In the genomic region with DNA sequence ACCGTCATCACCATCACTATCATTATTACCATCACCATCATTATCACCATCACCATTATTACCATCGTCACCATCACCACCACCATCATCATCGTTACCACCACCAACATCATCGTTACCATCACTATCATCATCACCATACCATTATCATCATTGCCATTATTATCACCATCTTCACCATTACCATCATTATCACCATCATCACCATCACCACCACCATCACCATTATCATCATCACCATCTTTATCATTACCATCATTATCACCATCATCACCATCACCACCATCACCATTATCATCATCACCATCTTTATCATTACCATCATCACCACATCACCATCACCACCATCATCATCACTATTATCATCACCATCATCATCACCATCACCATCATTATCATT, we compare ENCODE assay signal across 18 cellular contexts.
DNase-seq lines count a peak whose midpoint lies in the region; ATAC-seq, FAIRE-seq and TF ChIP-seq lines count a peak whose summit lies in the region.
"Had no signal": no experiment of that assay in that cellular context is flagged by ENCODE, and none has a peak within 500 bp of the region (broad histone marks: within the 10 kb centered on the region; RNA-seq: fewer than 3 reads in every experiment).

No MANE protein-coding gene starts in this region.

- H3K4me3 ChIP-seq in HEK293 (ENCODE audit: low read depth, low read length) (no peak overlapping the region), GM12878 (no peak overlapping the region), H1 (ENCODE audit: extremely low read depth in 1 of 4, insufficient read depth in 2 of 4, low read depth in 3 of 4, low read length in 4 of 4) (no peak overlapping the region), GM23338 (no peak overlapping the region)
- H3K4me3 ChIP-seq: GM23248, HAP-1 had no signal

- H3K9me3 ChIP-seq in HEK293 (ENCODE audit: control insufficient read depth, insufficient read depth, low read depth, low read length), result no peaks in the 10 kb centered on the region
- no peaks in the 10 kb centered on the region for H3K9me3 ChIP-seq in GM12878 (replicated peaks; ENCODE audit: control insufficient read depth, insufficient read depth, low read length)
- H3K9me3 ChIP-seq in H1 (ENCODE audit: insufficient read depth in 2 of 2, low read depth in 1 of 2, low read length in 1 of 2), result no peaks in the 10 kb centered on the region
- H3K9me3 ChIP-seq: HAP-1 had no signal

- no peak overlapping the region for H3K4me2 ChIP-seq in GM12878 (ENCODE audit: control insufficient read depth, insufficient read depth)
- no peak overlapping the region for H3K4me2 ChIP-seq in H1 (ENCODE audit: insufficient read depth in 1 of 2, low read depth in 2 of 2, low read length in 2 of 2)
- no peak overlapping the region for H3K4me2 ChIP-seq in GM23338

- peak overlapping the region; percentile 70; the same call in 1 of the 2 replicates for H2AK5ac ChIP-seq in H1 (ENCODE audit: low read depth, low read length)

- no peak overlapping the region for H3K18ac ChIP-seq in H1 (ENCODE audit: extremely low read depth, low read length)

- no peak overlapping the region for H3K14ac ChIP-seq in H1 (ENCODE audit: insufficient read length)

- intact Hi-C loops in GM12878 (cut with micrococcal nuclease; ENCODE audit: unreplicated experiment), result no loop called here

- H3K9me3 Mint-ChIP-seq in GM23338, result peaks cover 3% of the 10 kb centered on the region; the same call in 1 of the 3 replicates
- H3K9me3 Mint-ChIP-seq: CD4-positive, alpha-beta memory T cell had no signal

- H3K23me2 ChIP-seq in H1 (ENCODE audit: low read depth, low read length), result peaks cover 7% of the 10 kb centered on the region; the same call in 1 of the 2 replicates

- 12% methylated on average over 4 of the region's 4 CpGs for WGBS in GM12878 (ENCODE audit: insufficient coverage, insufficient replicate concordance, low lambda C conversion rate, missing lambda C conversion rate)
- WGBS in H1 (ENCODE audit: extremely low coverage in 1 of 2, insufficient coverage in 1 of 2, insufficient read length in 1 of 2, insufficient replicate concordance in 2 of 2, low coverage in 1 of 2, low lambda C conversion rate in 2 of 2, missing lambda C conversion rate in 1 of 2), 2 experiments, result 87 to 100% methylated on average over 1 to 4 of the region's 4 CpGs

- no peaks in the 10 kb centered on the region for H3K27me3 Mint-ChIP-seq in GM23338 (ENCODE audit: insufficient read depth, low read depth, poor library complexity)

- RAD21 ChIA-PET in GM12878 (lab: Charles Lee; ENCODE audit: unreplicated experiment), result no interaction called here

- H3K27me3 ChIP-seq in GM12878 (replicated peaks in 1 of 2; ENCODE audit: control insufficient read depth in 2 of 2, insufficient read depth in 2 of 2, low read length in 1 of 2) (no peaks in the 10 kb centered on the region), H1 (replicated peaks in 1 of 4; ENCODE audit: control insufficient read depth in 3 of 4, extremely low read depth in 1 of 4, insufficient read depth in 3 of 4, low read length in 3 of 4) (no peaks in the 10 kb centered on the region; a peak in 1 of 7 replicates), GM23338 (ENCODE audit: insufficient read depth) (no peaks in the 10 kb centered on the region)

- CTCF ChIA-PET in HEK293 (lab: Yijun Ruan, JAX) (no interaction called here), GM12878 (lab: Yijun Ruan, JAX) (no interaction called here), H1 (lab: Charles Lee; ENCODE audit: partially characterized antibody) (interaction anchor here (0.6 to 1.3 kb wide), 3 partner anchors 12 to 95 kb away, joined by 3 read pairs; no protein-coding TSS in a partner anchor)

- no peak overlapping the region for H4K91ac ChIP-seq in H1 (replicated peaks; ENCODE audit: insufficient read length, low read length)

- H3K4me3 Mint-ChIP-seq in GM23338, result no peak overlapping the region
- H3K4me3 Mint-ChIP-seq: CD4-positive, alpha-beta memory T cell had no signal

- in situ Hi-C loops in GM12878 (cut with MboI), result loop anchor here (10.0 kb wide), 1 partner anchor 917 kb away; no protein-coding TSS in a partner anchor

- no peaks in the 10 kb centered on the region; the same call in 1 of the 2 replicates for H3K79me1 ChIP-seq in H1 (ENCODE audit: low read depth, low read length)

- H2BK120ac ChIP-seq in H1 (replicated peaks; ENCODE audit: low read depth, low read length), result no peak overlapping the region

- H2BK5ac ChIP-seq in H1 (ENCODE audit: low read depth, low read length), result no peak overlapping the region

- TF ChIP-seq POLR2A in GM12878 (IDR thresholded peaks at IDR 0.05; ENCODE audit: low read depth, low read length), result no peak
- TF ChIP-seq POLR2A in H1 (IDR thresholded peaks at IDR 0.05; ENCODE audit: control extremely low read depth in 1 of 2, low read depth in 2 of 2, low read length in 2 of 2), result no peak

- no peak overlapping the region for H4K5ac ChIP-seq in H1 (ENCODE audit: insufficient read length, low read depth, low read length)

- no peaks in the 10 kb centered on the region for H3K9me2 ChIP-seq in GM23338 (ENCODE audit: insufficient read depth)

- BruUV-seq in GM12878 (replicated peaks; lab: Mats Ljungman, UMichigan), result no TSS peak

- POLR2A ChIA-PET in HEK293 (lab: Yijun Ruan, JAX) (no interaction called here), GM12878 (lab: Charles Lee) (no interaction called here), H1 (lab: Charles Lee; ENCODE audit: partially characterized antibody) (no interaction called here)

- H3K27ac Mint-ChIP-seq in GM23338, result no peak overlapping the region
- H3K27ac Mint-ChIP-seq: CD4-positive, alpha-beta memory T cell had no signal

- ATAC-seq in GM12878, result no peak
- ATAC-seq in HG03025 (IDR thresholded peaks at IDR 0.05; ENCODE audit: low FRiP score, unreplicated experiment), result no peak
- no peak for ATAC-seq in GM18868 (IDR thresholded peaks at IDR 0.05; ENCODE audit: unreplicated experiment)
- ATAC-seq in GM23338, result no peak

- no peak overlapping the region for H2BK12ac ChIP-seq in H1 (ENCODE audit: low read depth, low read length)

- SMC1A ChIA-PET in GM12878 (lab: Charles Lee; ENCODE audit: uncharacterized antibody, unreplicated experiment), result no interaction called here

- TF ChIP-seq CTCF in HEK293 (tag by site-specific recombination; IDR thresholded peaks at IDR 0.05) (no peak), GM12878 (IDR thresholded peaks at IDR 0.05 in 2 of 3, conservative IDR thresholded peaks at IDR 0.05 in 1 of 3; ENCODE audit: control insufficient read depth in 2 of 3, extremely low read depth in 1 of 3, insufficient read depth in 1 of 3, low read depth in 3 of 3, low read length in 3 of 3) (no peak), H1 (IDR thresholded peaks at IDR 0.05; ENCODE audit: control extremely low read depth in 1 of 3, insufficient read depth in 1 of 3, low read depth in 1 of 3, low read length in 3 of 3) (no peak), GM23338 (conservative IDR thresholded peaks at IDR 0.05; ENCODE audit: low read depth in 2 of 2) (no peak)

- H3K4me1 ChIP-seq in HEK293 (ENCODE audit: control insufficient read depth, insufficient read depth, low read length), result no peaks in the 10 kb centered on the region
- H3K4me1 ChIP-seq in GM12878 (ENCODE audit: control insufficient read depth, insufficient read depth, low read length), result no peaks in the 10 kb centered on the region
- H3K4me1 ChIP-seq in H1 (replicated peaks in 1 of 4; ENCODE audit: control insufficient read depth in 3 of 4, insufficient read depth in 4 of 4, low read length in 3 of 4), result no peaks in the 10 kb centered on the region; a peak in 1 of 7 replicates
- H3K4me1 ChIP-seq in GM23338 (ENCODE audit: insufficient read depth), result no peaks in the 10 kb centered on the region
- H3K4me1 ChIP-seq: HAP-1 had no signal

- H3K27ac ChIP-seq in HEK293 (ENCODE audit: extremely low read depth, low read depth, low read length) (no peak overlapping the region), GM12878 (ENCODE audit: control insufficient read depth, insufficient read depth) (no peak overlapping the region), H1 (ENCODE audit: low read depth, low read length) (no peak overlapping the region), GM23338 (ENCODE audit: low read depth) (no peak overlapping the region)
- H3K27ac ChIP-seq: GM23248 had no signal

- H3K36me3 ChIP-seq in HEK293 (ENCODE audit: control insufficient read depth in 2 of 2, insufficient read depth in 1 of 2, low read length in 2 of 2), result no peaks in the 10 kb centered on the region
- H3K36me3 ChIP-seq in GM12878 (ENCODE audit: control insufficient read depth in 2 of 2, insufficient read depth in 2 of 2, low read length in 1 of 2), result no peaks in the 10 kb centered on the region
- no peaks in the 10 kb centered on the region for H3K36me3 ChIP-seq in H1 (ENCODE audit: control insufficient read depth in 2 of 4, insufficient read depth in 4 of 4, low read length in 3 of 4)
- H3K36me3 ChIP-seq in GM23338 (ENCODE audit: insufficient read depth), result no peaks in the 10 kb centered on the region
- H3K36me3 ChIP-seq: HAP-1 had no signal

- H2BK20ac ChIP-seq in H1 (ENCODE audit: low read length), result no peak overlapping the region

- H4K20me1 ChIP-seq in GM12878 (ENCODE audit: control insufficient read depth, insufficient read depth) (no peaks in the 10 kb centered on the region), H1 (replicated peaks in 1 of 2; ENCODE audit: control insufficient read depth in 1 of 2, insufficient read depth in 2 of 2, low read length in 2 of 2) (peaks cover 0 to 5% of the 10 kb centered on the region in 2 experiments), GM23338 (replicated peaks; ENCODE audit: insufficient read depth) (no peaks in the 10 kb centered on the region)

- peaks cover 3% of the 10 kb centered on the region; the same call in 2 of the 3 replicates for H3K36me3 Mint-ChIP-seq in GM23338 (ENCODE audit: low read depth)
- H3K36me3 Mint-ChIP-seq: CD4-positive, alpha-beta memory T cell had no signal

- TF ChIP-seq RAD21 in GM12878 (IDR thresholded peaks at IDR 0.05; ENCODE audit: insufficient read depth, low read depth, low read length) (no peak), H1 (IDR thresholded peaks at IDR 0.05 in 1 of 2, conservative IDR thresholded peaks at IDR 0.05 in 1 of 2; ENCODE audit: low read depth in 2 of 2, low read length in 2 of 2) (no peak)

- H4K8ac ChIP-seq in H1 (ENCODE audit: extremely low read depth, insufficient read depth, low read length), result no peak overlapping the region

- no peak overlapping the region for H3K23ac ChIP-seq in H1 (ENCODE audit: insufficient read length)

- peaks cover 4% of the 10 kb centered on the region; the same call in 2 of the 3 replicates for H3K4me1 Mint-ChIP-seq in GM23338
- H3K4me1 Mint-ChIP-seq: CD4-positive, alpha-beta memory T cell had no signal

- H2AFZ ChIP-seq in GM12878 (ENCODE audit: control insufficient read depth, low read depth, low read length) (no peak overlapping the region), H1 (ENCODE audit: low read length) (no peak overlapping the region), GM23338 (no peak overlapping the region)
- H2AFZ ChIP-seq: GM23248 had no signal

- H3K4ac ChIP-seq in H1 (replicated peaks; ENCODE audit: insufficient read length, low read depth, low read length), result no peak overlapping the region

- H2BK15ac ChIP-seq in H1 (ENCODE audit: low read length), result no peak overlapping the region

- H3K79me2 ChIP-seq in GM12878 (ENCODE audit: control insufficient read depth, insufficient read depth, low read length) (no peaks in the 10 kb centered on the region), H1 (ENCODE audit: control insufficient read depth in 1 of 2, insufficient read depth in 2 of 2, low read length in 2 of 2) (no peaks in the 10 kb centered on the region), GM23338 (replicated peaks; ENCODE audit: insufficient read depth) (no peaks in the 10 kb centered on the region)

- FAIRE-seq in GM12878 (lab: Jason Lieb, UNC) (peak; percentile 85), H1 (lab: Jason Lieb, UNC) (no peak)
- FAIRE-seq: G401.6, GM18507, GM19239, H54 had no signal

- no peak for TF ChIP-seq EP300 in GM12878 (IDR thresholded peaks at IDR 0.05; ENCODE audit: borderline replicate concordance in 1 of 2, control insufficient read depth in 1 of 2, low read depth in 2 of 2, low read length in 2 of 2)
- TF ChIP-seq EP300 in H1 (IDR thresholded peaks at IDR 0.05; ENCODE audit: borderline replicate concordance in 1 of 2, low read depth in 2 of 2, low read length in 2 of 2), result no peak

- peak overlapping the region; percentile 71 for H3K56ac ChIP-seq in H1 (replicated peaks; ENCODE audit: insufficient read length, low read depth, low read length)

- H3K9ac ChIP-seq in GM12878 (ENCODE audit: control insufficient read depth, insufficient read depth, low read length), result no peak overlapping the region
- H3K9ac ChIP-seq in H1 (replicated peaks in 1 of 4; ENCODE audit: extremely low read depth in 1 of 4, low read depth in 3 of 4, low read length in 3 of 4), result no peak overlapping the region
- H3K9ac ChIP-seq: GM23248 had no signal

- no peak for DNase-seq in GM12878 (ENCODE audit: low read depth, low spot score)
- DNase-seq in H1 (ENCODE audit: low read depth in 1 of 2, low spot score in 2 of 2), result no peak
- no peak for DNase-seq in GM23338 (ENCODE audit: low spot score)
- DNase-seq: C1 segment of cervical spinal cord; Calu3; CD4-positive, alpha-beta memory T cell; COR-L47; DMS153; DND-41; GM23248 had no signal

- no peaks in the 10 kb centered on the region for H3F3A ChIP-seq in GM23338 (replicated peaks; ENCODE audit: low read depth)
